ENCODE assay signal across 8 cellular contexts in genomic region chr9:75866273-75866871, GRCh38. TPM values are rescaled to one million over a fixed set of nuclear protein-coding genes. Genes with fewer than 3 reads are reported as not detected.
DNase-seq lines count a peak whose midpoint lies in the region; ATAC-seq and TF ChIP-seq lines count a peak whose summit lies in the region.

No MANE protein-coding gene starts in this region.

- TF ChIP-seq CTCF in 22Rv1 (IDR thresholded peaks at IDR 0.05) = peak; percentile 81
- peak; percentile 78 for TF ChIP-seq CTCF in RWPE1 (conservative IDR thresholded peaks at IDR 0.05; ENCODE audit: low read depth)
- peak; percentile 71 for TF ChIP-seq CTCF in liver (IDR thresholded peaks at IDR 0.05; ENCODE audit: low read depth, low read length, missing input control)
- TF ChIP-seq CTCF in thoracic aorta (IDR thresholded peaks at IDR 0.05) = peak; percentile 81

- POLR2A ChIA-PET in RWPE1 (lab: Yijun Ruan, JAX; ENCODE audit: low non-redundant PET) = no interaction called here

- H3K27ac ChIP-seq in 22Rv1 (no peak overlapping the region), RWPE1 (no peak overlapping the region), liver (ENCODE audit: low read depth in 1 of 2, low read length in 2 of 2) (no peak overlapping the region), thoracic aorta (no peak overlapping the region)

- 27% methylated on average over 2 of the region's 2 CpGs for WGBS in liver

- CTCF ChIA-PET in RWPE1 (lab: Yijun Ruan, JAX) = interaction anchor here (0.5 to 1.4 kb wide), 13 partner anchors 19 to 1233 kb away, joined by 3 to 6 read pairs (median 3); no protein-coding TSS in a partner anchor

- H3K9me3 ChIP-seq in liver (ENCODE audit: control insufficient read depth in 4 of 4, low read length in 3 of 4) = no peaks in the 10 kb centered on the region
- no peaks in the 10 kb centered on the region for H3K9me3 ChIP-seq in thoracic aorta

- no peak overlapping the region for H3K9ac ChIP-seq in liver (ENCODE audit: low read depth in 1 of 2, low read length in 2 of 2)

- H3K4me1 ChIP-seq in liver (ENCODE audit: control insufficient read depth in 4 of 4, insufficient read depth in 4 of 4, low read length in 3 of 4) (peaks cover 0 to 12% (median 6%) of the 10 kb centered on the region in 4 donors), thoracic aorta (ENCODE audit: control insufficient read depth in 1 of 2, low read depth in 2 of 2) (peaks cover 0 to 6% of the 10 kb centered on the region in 2 donors)

- no peaks in the 10 kb centered on the region for H3K36me3 ChIP-seq in liver (ENCODE audit: control insufficient read depth in 4 of 4, insufficient read depth in 3 of 4, low read depth in 1 of 4, low read length in 3 of 4)
- H3K36me3 ChIP-seq in thoracic aorta = no peaks in the 10 kb centered on the region

- ATAC-seq in HG03354 (IDR thresholded peaks at IDR 0.05; ENCODE audit: poor library complexity, severe bottlenecking, unreplicated experiment) (peak; percentile 62), thoracic aorta (ENCODE audit: insufficient number of reproducible peaks, low FRiP score, low read depth) (no peak), GM21619 (IDR thresholded peaks at IDR 0.05; ENCODE audit: unreplicated experiment) (no peak)

- DNase-seq in EL (peak; percentile 31), RWPE1 (ENCODE audit: low spot score) (peak; percentile 33), thoracic aorta (ENCODE audit: low spot score) (no peak)
- peak; percentile 26 for DNase-seq in central memory CD4-positive, alpha-beta T cell

- H3K4me3 ChIP-seq in liver (ENCODE audit: low read depth in 1 of 3, low read length in 3 of 3) (no peak overlapping the region), thoracic aorta (no peak overlapping the region)

- H3K27me3 ChIP-seq in liver (ENCODE audit: control insufficient read depth in 4 of 4, insufficient read depth in 4 of 4, low read length in 3 of 4) = no peaks in the 10 kb centered on the region
- H3K27me3 ChIP-seq in thoracic aorta (replicated peaks; ENCODE audit: insufficient read depth) = no peaks in the 10 kb centered on the region

- peak; percentile 76 to 78 for TF ChIP-seq RAD21 in liver (IDR thresholded peaks at IDR 0.05)

TF ChIP-seq in liver, 16 proteins besides CTCF, POLR2A, EP300 and RAD21:
- no peak for TF ChIP-seq SP1 (IDR thresholded peaks at IDR 0.05)
- TF ChIP-seq GABPA (IDR thresholded peaks at IDR 0.05 in 1 of 2, conservative IDR thresholded peaks at IDR 0.05 in 1 of 2) = no peak
- TF ChIP-seq, protein P1, sequence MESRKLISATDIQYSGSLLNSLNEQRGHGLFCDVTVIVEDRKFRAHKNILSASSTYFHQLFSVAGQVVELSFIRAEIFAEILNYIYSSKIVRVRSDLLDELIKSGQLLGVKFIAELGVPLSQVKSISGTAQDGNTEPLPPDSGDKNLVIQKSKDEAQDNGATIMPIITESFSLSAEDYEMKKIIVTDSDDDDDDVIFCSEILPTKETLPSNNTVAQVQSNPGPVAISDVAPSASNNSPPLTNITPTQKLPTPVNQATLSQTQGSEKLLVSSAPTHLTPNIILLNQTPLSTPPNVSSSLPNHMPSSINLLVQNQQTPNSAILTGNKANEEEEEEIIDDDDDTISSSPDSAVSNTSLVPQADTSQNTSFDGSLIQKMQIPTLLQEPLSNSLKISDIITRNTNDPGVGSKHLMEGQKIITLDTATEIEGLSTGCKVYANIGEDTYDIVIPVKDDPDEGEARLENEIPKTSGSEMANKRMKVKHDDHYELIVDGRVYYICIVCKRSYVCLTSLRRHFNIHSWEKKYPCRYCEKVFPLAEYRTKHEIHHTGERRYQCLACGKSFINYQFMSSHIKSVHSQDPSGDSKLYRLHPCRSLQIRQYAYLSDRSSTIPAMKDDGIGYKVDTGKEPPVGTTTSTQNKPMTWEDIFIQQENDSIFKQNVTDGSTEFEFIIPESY (IDR thresholded peaks at IDR 0.05) = no peak

RNA-seq across cellular contexts. Expression of gene PCSK5, which starts 24.1 kb away (rescaled TPM):
- 1 to 10 TPM in 1 of 2 donors, under 1 TPM in 1; 0.93 to 3.6 TPM for total RNA-seq in liver
- polyA plus RNA-seq in liver = under 1 TPM; 0.58 to 0.71 TPM
- 10 to 100 TPM; 41.2 to 63.7 TPM for total RNA-seq in thoracic aorta

Comparison
In these comparisons a context has a peak if more than half of its experiments do, and no peak if none do; other contexts are left out.
1. RNA of gene PCSK5, which starts 24.1 kb away (total RNA-seq): 41.2 to 63.7 TPM in thoracic aorta; 0.93 to 3.6 TPM in liver; every median in the first group is over 4 times any median in the second.
2. Peak in every context shown above with its lines, with median percentiles within 50 percentile points of each other: CTCF ChIP-seq.